ENCODE assay signal across 15 cellular contexts in the genomic region with DNA sequence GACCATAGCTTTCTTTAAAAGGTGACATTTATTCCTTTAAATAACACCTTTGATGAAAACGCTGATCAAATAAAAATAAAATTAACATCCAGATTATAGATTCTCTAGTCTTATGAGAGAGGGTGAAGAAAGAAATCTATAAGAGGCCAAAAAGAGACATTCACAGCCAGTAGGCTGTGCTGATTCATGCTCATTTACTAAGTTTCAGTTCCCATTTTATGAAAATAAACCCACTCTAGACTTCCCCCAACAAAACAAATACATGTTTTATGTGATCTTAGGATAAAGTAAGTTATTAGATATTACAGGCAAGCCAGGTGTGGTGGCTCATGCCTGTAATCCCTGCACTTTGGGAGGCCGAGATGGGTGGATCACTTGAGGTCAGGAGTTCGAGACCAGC. TPM values are rescaled to one million over a fixed set of nuclear protein-coding genes. Genes with fewer than 3 reads are reported as not detected.
A peak's percentile ranks its signal among the peaks of the same experiment; 100 is the strongest.
DNase-seq lines count a peak whose midpoint lies in the region; ATAC-seq, FAIRE-seq and TF ChIP-seq lines count a peak whose summit lies in the region.
"Had no signal": no experiment of that assay in that cellular context is flagged by ENCODE, and none has a peak within 500 bp of the region (broad histone marks: within the 10 kb centered on the region; RNA-seq: fewer than 3 reads in every experiment).

No MANE protein-coding gene starts in this region.

- no peak for TF ChIP-seq EP300 in gastroesophageal sphincter (IDR thresholded peaks at IDR 0.05)
- TF ChIP-seq EP300 in stomach (IDR thresholded peaks at IDR 0.05), result no peak

- H3K27me3 ChIP-seq in gastroesophageal sphincter (no peaks in the 10 kb centered on the region), stomach (no peaks in the 10 kb centered on the region)

- intact Hi-C loops in stomach (cut with DNase I; ENCODE audit: low total_unique reads), result no loop called here

- DNase-seq in NCI-H2196 (lab: John Stamatoyannopoulos, UW; ENCODE audit: unreplicated experiment) (no peak), COR-L47 (lab: John Stamatoyannopoulos, UW) (no peak), stomach (no peak)
- DNase-seq: activated naive CD4-positive, alpha-beta T cell treated with anti-CD3 and anti-CD28 coated beads, Interleukin-2, amount 50 U/mL, for 16 hours; CD4-positive, alpha-beta T cell; GOT3; mucosa of descending colon; stimulated activated CD4-positive, alpha-beta T cell treated with anti-CD3 and anti-CD28 coated beads, Interleukin-4, amount 100 ng/mL, for 24 hours had no signal

- H3K36me3 ChIP-seq in gastroesophageal sphincter (no peaks in the 10 kb centered on the region), stomach (no peaks in the 10 kb centered on the region)

- no peak overlapping the region for H3K4me3 ChIP-seq in gastroesophageal sphincter
- no peak overlapping the region for H3K4me3 ChIP-seq in stomach
- H3K4me3 ChIP-seq: mucosa of descending colon had no signal

- H3K27ac ChIP-seq in gastroesophageal sphincter (no peak overlapping the region), stomach (no peak overlapping the region)

- H3K4me1 ChIP-seq in gastroesophageal sphincter (no peaks in the 10 kb centered on the region), stomach (peaks cover 0 to 3% (median 0%) of the 10 kb centered on the region in 4 donors)

- TF ChIP-seq POLR2A in gastroesophageal sphincter (IDR thresholded peaks at IDR 0.05), result no peak
- no peak for TF ChIP-seq POLR2A in stomach (IDR thresholded peaks at IDR 0.05)

- peak; percentile 84 for ATAC-seq in GM18870 (IDR thresholded peaks at IDR 0.05; ENCODE audit: unreplicated experiment)
- peak; percentile 90 for ATAC-seq in GM21723 (IDR thresholded peaks at IDR 0.05; ENCODE audit: unreplicated experiment)
- peak; percentile 93 for ATAC-seq in HG03432 (IDR thresholded peaks at IDR 0.05; ENCODE audit: unreplicated experiment)
- no peak for ATAC-seq in gastroesophageal sphincter
- ATAC-seq: mucosa of descending colon had no signal

- WGBS in gastroesophageal sphincter (ENCODE audit: low coverage in 1 of 2), 2 donors, result 86 to 98% methylated on average over 2 to 3 of the region's 3 CpGs
- WGBS in stomach, 5 donors, result 68 to 88% (median 82%) methylated on average over 3 of the region's 3 CpGs

- TF ChIP-seq CTCF in gastroesophageal sphincter (IDR thresholded peaks at IDR 0.05) (no peak), stomach (IDR thresholded peaks at IDR 0.05) (no peak)

- FAIRE-seq in TTC549 (lab: Jason Lieb, UNC), result peak; percentile 39
- FAIRE-seq: HTR-8/SVneo had no signal

- H3K9me3 ChIP-seq in gastroesophageal sphincter, result no peaks in the 10 kb centered on the region
- H3K9me3 ChIP-seq in stomach, result no peaks in the 10 kb centered on the region
- H3K9me3 ChIP-seq: mucosa of descending colon had no signal

RNA-seq across cellular contexts. Expression of gene ESRRG, which starts 21.1 kb away (rescaled TPM):
- total RNA-seq in gastroesophageal sphincter, result 1 to 10 TPM in 3 of 4 donors, not detected in 1; 1.9 to 6.8 (median 3.2) TPM
- 100 to 1,000 TPM in 2 of 5 donors, 10 to 100 TPM in 2, under 1 TPM in 1; 0.29 to 247 (median 59.3) TPM for total RNA-seq in stomach
- 10 to 100 TPM in 2 of 3 donors, 1 to 10 TPM in 1; 4.3 to 24.0 (median 22.1) TPM for polyA plus RNA-seq in stomach
- total RNA-seq: CD4-positive, alpha-beta T cell; T-helper 1 cell treated with Interleukin-12 subunit alpha and Interleukin-12 subunit beta and Interleukin-4 antibody, amounts not matched to agents 30 ng/mL and 1 ng/mL, for 36 hours had no signal
